Comparison of ENCODE assay signal across 30 cellular contexts in genomic region chr7:24432677-24433076, GRCh38.
"Had no signal": no experiment of that assay in that cellular context is flagged by ENCODE, and none has a peak within 500 bp of the region (broad histone marks: within the 10 kb centered on the region; RNA-seq: fewer than 3 reads in every experiment).

No MANE protein-coding gene starts in this region.

- H3K27ac Mint-ChIP-seq: mesothelial cell of epicardium; natural killer cell; nephron progenitor cell; neural progenitor cell; progenitor cell of endocrine pancreas; stimulated activated naive B cell treated with anti-CD40 and anti-IgM and Interleukin-4, amounts not matched to agents 10 μg/mL and 1 μg/mL and 100 μg/mL, for 72 hours had no signal

- ATAC-seq: heart right ventricle; left colon; left lung; lower lobe of right lung; natural killer cell; right lobe of liver; stimulated activated naive B cell treated with anti-CD40 and anti-IgM and Interleukin-4, amounts not matched to agents 10 μg/mL and 1 μg/mL and 100 μg/mL, for 72 hours; stimulated activated naive CD8-positive, alpha-beta T cell treated with anti-CD3 and anti-CD28 coated beads, Interleukin-15, Interleukin-2, amounts not matched to agents 100 U/mL and 50 U/mL, for 24 hours; upper lobe of right lung had no signal

- H3K9me3 ChIP-seq: left lung, lower lobe of right lung, right atrium auricular region, right lobe of liver, thoracic aorta, tibial artery, upper lobe of right lung had no signal

- H3K4me3 Mint-ChIP-seq: mesothelial cell of epicardium; naive B cell; natural killer cell; nephron progenitor cell; neural progenitor cell; stimulated activated naive B cell treated with anti-CD40 and anti-IgM and Interleukin-4, amounts not matched to agents 10 μg/mL and 1 μg/mL and 100 μg/mL, for 72 hours had no signal

- H3K36me3 ChIP-seq: heart right ventricle, left lung, lower lobe of right lung, neural progenitor cell, ovary, right atrium auricular region, right lobe of liver, stomach, thoracic aorta, tibial artery, upper lobe of right lung had no signal

- H3K4me1 Mint-ChIP-seq: mesothelial cell of epicardium, natural killer cell, nephron progenitor cell had no signal

- H3K9ac ChIP-seq: neural progenitor cell had no signal

- H3K4me3 ChIP-seq: heart right ventricle, left lung, lower lobe of right lung, neural progenitor cell, ovary, right atrium auricular region, right lobe of liver, smooth muscle cell, stomach, thoracic aorta, tibial artery, upper lobe of right lung had no signal

- H3K4me1 ChIP-seq: heart right ventricle, left lung, lower lobe of right lung, right atrium auricular region, right lobe of liver, stomach, tibial artery, upper lobe of right lung had no signal

- H3K27me3 ChIP-seq: heart right ventricle, left lung, ovary, right atrium auricular region, right lobe of liver, stomach, tibial artery, upper lobe of right lung had no signal

- DNase-seq: heart right ventricle; hippocampal formation; left colon; lower lobe of right lung; mammary epithelial cell; mesendoderm; naive B cell; natural killer cell; nephron progenitor cell; ovary; right lobe of liver; stimulated activated CD4-positive, alpha-beta T cell treated with anti-CD3 and anti-CD28 coated beads, Interleukin-1b, Interleukin-23, amount 100 ng/mL, for 48 hours; stimulated activated CD4-positive, alpha-beta T cell treated with anti-CD3 and anti-CD28 coated beads, Interleukin-2, amount 100 ng/mL, for 48 hours; stimulated activated CD4-positive, alpha-beta T cell treated with anti-CD3 and anti-CD28 coated beads, Interleukin-4, amount 100 ng/mL, for 4 hours; stimulated activated CD8-positive, alpha-beta memory T cell treated with anti-CD3 and anti-CD28 coated beads, Interleukin-4, amount 100 ng/mL, for 48 hours; stimulated activated naive B cell treated with anti-CD40 and anti-IgM and Interleukin-4, amounts not matched to agents 10 μg/mL and 1 μg/mL and 100 μg/mL, for 72 hours; stimulated activated naive CD8-positive, alpha-beta T cell treated with anti-CD3 and anti-CD28 coated beads, Interleukin-15, Interleukin-2, amounts not matched to agents 100 U/mL and 50 U/mL, for 24 hours; stomach; tibial artery; trophoblast cell; upper lobe of right lung had no signal

- H3K9me3 Mint-ChIP-seq: mesothelial cell of epicardium, naive B cell, natural killer cell, nephron progenitor cell, neural progenitor cell had no signal

- H3K36me3 Mint-ChIP-seq: mesothelial cell of epicardium; naive B cell; natural killer cell; neural progenitor cell; stimulated activated naive B cell treated with anti-CD40 and anti-IgM and Interleukin-4, amounts not matched to agents 10 μg/mL and 1 μg/mL and 100 μg/mL, for 72 hours had no signal

- H3K27me3 Mint-ChIP-seq: progenitor cell of endocrine pancreas; stimulated activated naive B cell treated with anti-CD40 and anti-IgM and Interleukin-4, amounts not matched to agents 10 μg/mL and 1 μg/mL and 100 μg/mL, for 72 hours had no signal

- FAIRE-seq: keratinocyte, urothelium cell line had no signal

- H3K27ac ChIP-seq: heart right ventricle, left lung, lower lobe of right lung, neural progenitor cell, ovary, right atrium auricular region, right lobe of liver, stomach, thoracic aorta, tibial artery, upper lobe of right lung had no signal
